In the genomic region with DNA sequence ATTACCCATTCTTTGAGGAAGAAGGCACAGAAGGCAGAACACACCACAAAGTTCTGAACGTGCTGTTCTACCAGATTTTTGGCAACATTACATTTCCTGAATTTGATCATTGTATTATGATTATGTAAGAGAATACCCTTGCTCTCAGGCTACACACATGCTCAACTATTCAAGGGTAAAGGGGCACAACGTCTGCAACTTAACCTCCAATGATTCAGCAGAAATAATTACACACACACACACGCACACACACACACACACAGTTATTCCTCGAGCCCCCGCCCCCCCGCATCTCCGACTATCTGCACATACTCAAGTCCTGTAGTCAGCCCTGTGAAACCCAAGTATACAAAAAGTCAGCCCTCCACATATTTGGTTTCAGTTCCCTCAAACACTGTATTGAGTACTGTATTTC, we compare ENCODE assay signal across 13 cellular contexts. TPM values are rescaled to one million over a fixed set of nuclear protein-coding genes. Genes with fewer than 3 reads are reported as not detected.
A peak's percentile ranks its signal among the peaks of the same experiment; 100 is the strongest.
DNase-seq lines count a peak whose midpoint lies in the region; ATAC-seq and TF ChIP-seq lines count a peak whose summit lies in the region.
"Had no signal": no experiment of that assay in that cellular context is flagged by ENCODE, and none has a peak within 500 bp of the region (broad histone marks: within the 10 kb centered on the region; RNA-seq: fewer than 3 reads in every experiment).

No MANE protein-coding gene starts in this region.

- H3K9me3 ChIP-seq in breast epithelium = no peaks in the 10 kb centered on the region
- no peaks in the 10 kb centered on the region for H3K9me3 ChIP-seq in trophoblast cell (ENCODE audit: insufficient read depth, low read depth, low read length)
- H3K9me3 ChIP-seq: SK-N-SH had no signal

- no peak overlapping the region for H3K9ac ChIP-seq in trophoblast cell (ENCODE audit: low read length)
- H3K9ac ChIP-seq: SK-N-SH had no signal

- H3K79me1 ChIP-seq in trophoblast cell (ENCODE audit: low read length) = no peaks in the 10 kb centered on the region

- WGBS in trophoblast cell (ENCODE audit: extremely low coverage, insufficient coverage, insufficient read length) = no CpG with 5 or more reads among the region's 7 CpGs

- peak; percentile 33 for DNase-seq in MCF 10A (ENCODE audit: unreplicated experiment)
- DNase-seq in breast epithelium (ENCODE audit: low spot score in 2 of 2) = no peak
- peak; percentile 86 for DNase-seq in brain microvascular endothelial cell
- no peak for DNase-seq in trophoblast cell
- DNase-seq: activated CD4-positive, alpha-beta T cell treated with anti-CD3 and anti-CD28 coated beads, Interleukin-2, amount 10 ng/mL, durations not matched to agents 24 days and 14 days; H7; Karpas-422; NCI-H2227 treated with DMSO at 0.1 percent for 48 hours; SK-N-SH had no signal

- no peak overlapping the region for H2BK12ac ChIP-seq in trophoblast cell (ENCODE audit: low read length)

- H3K27me3 ChIP-seq in breast epithelium (no peaks in the 10 kb centered on the region), brain microvascular endothelial cell (replicated peaks) (no peaks in the 10 kb centered on the region), layer of hippocampus (ENCODE audit: control insufficient read depth, insufficient read depth, low read length) (no peaks in the 10 kb centered on the region), trophoblast cell (ENCODE audit: insufficient read depth, low read length) (no peaks in the 10 kb centered on the region)

- peaks cover 0 to 4% of the 10 kb centered on the region in 2 donors for H3K4me1 ChIP-seq in breast epithelium
- H3K4me1 ChIP-seq in trophoblast cell (ENCODE audit: control insufficient read depth in 1 of 2, insufficient read depth in 2 of 2, low read length in 2 of 2) = no peaks in the 10 kb centered on the region

- H2BK120ac ChIP-seq in trophoblast cell (ENCODE audit: insufficient read depth, low read length, poor library complexity) = no peak overlapping the region

- TF ChIP-seq CTCF in MCF 10A (IDR thresholded peaks at IDR 0.05; ENCODE audit: unreplicated experiment) (no peak), breast epithelium (IDR thresholded peaks at IDR 0.05) (no peak), brain microvascular endothelial cell (IDR thresholded peaks at IDR 0.05; ENCODE audit: low read depth, low read length, missing control alignments) (no peak)

- H3K4me1 Mint-ChIP-seq in MCF 10A (ENCODE audit: insufficient read depth, unreplicated experiment) = peaks cover 16% of the 10 kb centered on the region

- H2AK5ac ChIP-seq in trophoblast cell (ENCODE audit: low read length) = no peak overlapping the region

- no peak overlapping the region for H3K14ac ChIP-seq in trophoblast cell (ENCODE audit: low read length)

- H4K91ac ChIP-seq in trophoblast cell (ENCODE audit: low read depth, low read length) = no peak overlapping the region

- in situ Hi-C loops in brain microvascular endothelial cell (cut with HindIII; ENCODE audit: low pct_ligation_motif_present, low sequenced_read_pairs) = no loop called here

- H3K23ac ChIP-seq in trophoblast cell (ENCODE audit: low read length) = no peak overlapping the region

- no peak overlapping the region for H2AFZ ChIP-seq in trophoblast cell (ENCODE audit: insufficient read depth, low read length, poor library complexity)

- H3K4me2 ChIP-seq in trophoblast cell (ENCODE audit: low read length) = no peak overlapping the region
- H3K4me2 ChIP-seq: SK-N-SH had no signal

- no peak overlapping the region for H3K4me3 ChIP-seq in breast epithelium
- H3K4me3 ChIP-seq in brain microvascular endothelial cell (ENCODE audit: low read depth, low read length) = no peak overlapping the region
- H3K4me3 ChIP-seq in trophoblast cell (ENCODE audit: low read depth, low read length) = no peak overlapping the region

- TF ChIP-seq POLR2A in breast epithelium (IDR thresholded peaks at IDR 0.05) = no peak

- BruUV-seq in MCF 10A (replicated peaks; lab: Mats Ljungman, UMichigan) = no TSS peak

- H3K79me2 ChIP-seq in trophoblast cell (ENCODE audit: control insufficient read depth, insufficient read depth, low read length, poor library complexity) = no peaks in the 10 kb centered on the region

- no peak overlapping the region for H4K12ac ChIP-seq in trophoblast cell (ENCODE audit: low read depth, low read length)

- no peaks in the 10 kb centered on the region for H3K9me3 Mint-ChIP-seq in MCF 10A (ENCODE audit: unreplicated experiment)
- H3K9me3 Mint-ChIP-seq: activated CD4-positive, alpha-beta T cell treated with anti-CD3 and anti-CD28 coated beads, Interleukin-2, amount 10 ng/mL, durations not matched to agents 24 days and 14 days had no signal

- peak overlapping the region in 1 of 2 donors; percentile 59 for H3K27ac ChIP-seq in breast epithelium
- H3K27ac ChIP-seq in brain microvascular endothelial cell = peak overlapping the region; percentile 44
- H3K27ac ChIP-seq in layer of hippocampus (ENCODE audit: low read depth, low read length) = peak overlapping the region; percentile 6
- peak overlapping the region; percentile 60 for H3K27ac ChIP-seq in temporal lobe (ENCODE audit: low read depth, low read length)
- H3K27ac ChIP-seq in trophoblast cell (ENCODE audit: low read depth, low read length) = no peak overlapping the region

- H3K27ac Mint-ChIP-seq in MCF 10A (ENCODE audit: low read depth, unreplicated experiment) = no peak overlapping the region
- H3K27ac Mint-ChIP-seq: activated CD4-positive, alpha-beta T cell treated with anti-CD3 and anti-CD28 coated beads, Interleukin-2, amount 10 ng/mL, durations not matched to agents 24 days and 14 days had no signal

- H3K27me3 Mint-ChIP-seq in MCF 10A (ENCODE audit: insufficient read depth, unreplicated experiment) = no peaks in the 10 kb centered on the region
- H3K27me3 Mint-ChIP-seq: activated CD4-positive, alpha-beta T cell treated with anti-CD3 and anti-CD28 coated beads, Interleukin-2, amount 10 ng/mL, durations not matched to agents 24 days and 14 days had no signal

- H3K4me3 Mint-ChIP-seq in MCF 10A (ENCODE audit: unreplicated experiment) = no peak overlapping the region
- H3K4me3 Mint-ChIP-seq: activated CD4-positive, alpha-beta T cell treated with anti-CD3 and anti-CD28 coated beads, Interleukin-2, amount 10 ng/mL, durations not matched to agents 24 days and 14 days had no signal

- no peak overlapping the region for H2BK5ac ChIP-seq in trophoblast cell (ENCODE audit: low read depth, low read length, poor library complexity)

- no peak overlapping the region for H4K8ac ChIP-seq in trophoblast cell (ENCODE audit: low read depth, low read length)

- ATAC-seq in GM19324 (IDR thresholded peaks at IDR 0.05; ENCODE audit: low FRiP score, unreplicated experiment) = no peak
- ATAC-seq in HG03139 (IDR thresholded peaks at IDR 0.05; ENCODE audit: unreplicated experiment) = no peak

- intact Hi-C loops in MCF 10A (cut with micrococcal nuclease) (no loop called here), breast epithelium (cut with DNase I; ENCODE audit: low total_unique reads) (no loop called here)

- no peak overlapping the region for H3K18ac ChIP-seq in trophoblast cell (ENCODE audit: low read length)

- POLR2A ChIA-PET in MCF 10A (lab: Yijun Ruan, JAX) = interaction anchor here (1.1 kb wide), 1 partner anchor 16 kb away, joined by 3 read pairs; no protein-coding TSS in a partner anchor

- H3K36me3 Mint-ChIP-seq in MCF 10A (ENCODE audit: insufficient read depth, unreplicated experiment) = peaks cover 94% of the 10 kb centered on the region

- CTCF ChIA-PET in MCF 10A (lab: Yijun Ruan, JAX) = interaction anchor here (0.6 kb wide), 1 partner anchor 490 kb away, joined by 3 read pairs; no protein-coding TSS in a partner anchor

- H3K4ac ChIP-seq in trophoblast cell (ENCODE audit: low read depth, low read length) = no peak overlapping the region

- H3K36me3 ChIP-seq in breast epithelium (peaks cover 18% of the 10 kb centered on the region), brain microvascular endothelial cell (replicated peaks) (peaks cover 77% of the 10 kb centered on the region), trophoblast cell (ENCODE audit: control insufficient read depth in 1 of 2, insufficient read depth in 2 of 2, low read length in 2 of 2) (peaks cover 63 to 82% of the 10 kb centered on the region in 2 experiments)

RNA-seq across cellular contexts. Expression of a gene that starts 26.8 kb away (rescaled TPM):
- total RNA-seq in MCF 10A (2022) (212 and 240 TPM in 2 replicates), breast epithelium (100 to 1,000 TPM; 237 to 285 (median 240) TPM), temporal lobe (104 TPM)
- polyA plus RNA-seq in trophoblast cell (2013) = 356 and 371 TPM in 2 replicates

Comparison
In these comparisons a context has a peak if more than half of its experiments do, and no peak if none do; other contexts are left out.
1. DNase-seq: peak in MCF 10A (single experiment) and brain microvascular endothelial cell (single experiment); none in breast epithelium (0 of 2) and trophoblast cell (0 of 2).